ENCODE assay signal across 8 cellular contexts in the genomic region with DNA sequence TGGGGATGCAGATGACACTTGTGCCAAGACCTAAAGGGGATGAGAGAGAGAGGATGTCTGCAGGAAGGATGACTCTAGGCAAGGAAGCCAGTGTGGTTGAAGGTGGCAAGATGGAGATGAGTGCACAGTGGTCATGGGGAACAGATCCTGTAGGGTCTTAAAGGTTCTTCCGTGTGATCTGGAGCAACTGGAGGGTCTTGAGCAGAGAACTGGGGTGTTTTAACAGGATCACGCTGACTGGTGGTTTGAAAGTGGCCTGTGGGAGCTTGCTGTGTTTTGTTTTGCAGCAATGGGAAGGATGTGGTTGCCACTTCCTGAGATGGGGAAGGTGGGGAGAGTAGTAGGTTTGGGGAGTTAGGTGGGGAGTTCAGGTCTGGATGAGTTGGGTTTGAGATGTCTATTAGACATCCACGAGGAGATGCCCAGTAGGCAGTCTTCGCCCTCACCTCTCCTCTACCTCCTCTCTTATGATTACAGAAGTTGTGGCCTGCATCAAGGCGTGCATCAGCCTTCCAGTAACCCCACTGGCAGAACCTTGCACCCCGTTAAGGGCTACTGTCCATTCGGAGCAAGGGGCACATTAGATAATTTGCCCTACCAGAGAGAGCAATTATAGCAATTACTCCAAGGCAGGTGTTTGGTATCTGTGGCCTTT. TPM values are rescaled to one million over a fixed set of nuclear protein-coding genes. Genes with fewer than 3 reads are reported as not detected.
DNase-seq lines count a peak whose midpoint lies in the region; ATAC-seq and TF ChIP-seq lines count a peak whose summit lies in the region.

No MANE protein-coding gene starts in this region.

- H3K27ac Mint-ChIP-seq in CD14-positive monocyte (peak overlapping the region in 4 of 7 donors; percentile 46 to 78 (median 64)), neural crest cell (ENCODE audit: unreplicated experiment) (no peak overlapping the region)

- ATAC-seq in GM21447 (IDR thresholded peaks at IDR 0.05; ENCODE audit: unreplicated experiment) (no peak), GM21360 (IDR thresholded peaks at IDR 0.05; ENCODE audit: unreplicated experiment) (no peak)

- peaks cover 14 to 16% of the 10 kb centered on the region in 2 donors for H3K36me3 Mint-ChIP-seq in CD14-positive monocyte
- no peaks in the 10 kb centered on the region for H3K36me3 Mint-ChIP-seq in neural crest cell (ENCODE audit: low read depth)

- no peaks in the 10 kb centered on the region for H3K9me3 ChIP-seq in MG63

- no peaks in the 10 kb centered on the region; the same call in 1 of the 2 replicates for H3K36me3 ChIP-seq in MG63

- peak overlapping the region; percentile 95 to 97 for H3K4me3 Mint-ChIP-seq in CD14-positive monocyte
- H3K4me3 Mint-ChIP-seq in neural crest cell: peak overlapping the region; percentile 88

- H3K4me3 ChIP-seq in MG63 (peak overlapping the region; percentile 74), dorsolateral prefrontal cortex (peak overlapping the region in 48 of 59 donors; percentile 59 to 92 (median 80))

- peaks cover 56% of the 10 kb centered on the region for H3K4me1 Mint-ChIP-seq in CD14-positive monocyte
- peaks cover 6% of the 10 kb centered on the region for H3K4me1 Mint-ChIP-seq in neural crest cell

- no peak for DNase-seq in CD14-positive monocyte (ENCODE audit: low spot score)
- no peak for DNase-seq in MG63
- DNase-seq in dorsolateral prefrontal cortex: no peak
- DNase-seq in neural crest cell (ENCODE audit: low read depth, low spot score): no peak
- DNase-seq in erythroblast (lab: John Stamatoyannopoulos, UW): no peak
- DNase-seq in NCI-H2107 (lab: John Stamatoyannopoulos, UW): no peak

- intact Hi-C loops in CD14-positive monocyte (cut with micrococcal nuclease): loop anchor here (5.0 to 10.0 kb wide), 2 partner anchors 53 to 90 kb away; partner anchors contain the start of genes FAM47E (in 1 of the 2) and SCARB2 (in 1 of the 2)
- intact Hi-C loops in dorsolateral prefrontal cortex (cut with DNase I): loop anchor here (5.0 to 10.0 kb wide), 2 partner anchors 90 to 118 kb away; partner anchors contain the start of gene SCARB2 (in 1 of the 2)

- TF ChIP-seq CTCF in CD14-positive monocyte (IDR thresholded peaks at IDR 0.05): no peak
- TF ChIP-seq CTCF in dorsolateral prefrontal cortex (IDR thresholded peaks at IDR 0.05 in 54 of 56, conservative IDR thresholded peaks at IDR 0.05 in 2 of 56; ENCODE audit: low read depth in 1 of 56, partially characterized antibody in 56 of 56): no peak
- TF ChIP-seq CTCF in neural crest cell (conservative IDR thresholded peaks at IDR 0.05): no peak

- no peaks in the 10 kb centered on the region for H3K9me3 Mint-ChIP-seq in CD14-positive monocyte
- H3K9me3 Mint-ChIP-seq in neural crest cell: no peaks in the 10 kb centered on the region

- H3K27ac ChIP-seq in dorsolateral prefrontal cortex: peak overlapping the region in 11 of 59 donors; percentile 33 to 82 (median 67)

- H3K27me3 ChIP-seq in MG63 (no peaks in the 10 kb centered on the region), dorsolateral prefrontal cortex (no peaks in the 10 kb centered on the region)

- H3K27me3 Mint-ChIP-seq in CD14-positive monocyte (ENCODE audit: low read depth in 3 of 3): peaks cover 0 to 1% (median 0%) of the 10 kb centered on the region in 3 donors
- H3K27me3 Mint-ChIP-seq in neural crest cell (ENCODE audit: low read depth): peaks cover 42% of the 10 kb centered on the region

- TF ChIP-seq POLR2A in erythroblast (IDR thresholded peaks at IDR 0.05; ENCODE audit: low read length): no peak

RNA-seq across cellular contexts. Expression of gene STBD1, which starts 1.4 kb away (rescaled TPM):
- polyA plus RNA-seq in CD14-positive monocyte: 1 to 10 TPM; 1.2 to 1.5 TPM
- total RNA-seq in MG63 (2014; rRNA removed; shearing (Covaris generic); ENCODE audit: low replicate concordance): 0.13 TPM in 1 of 2 replicates, not detected in the other
- total RNA-seq in dorsolateral prefrontal cortex (1 to 10 TPM; 1.1 to 7.0 (median 3.3) TPM), neural crest cell (0.47 and 0.57 TPM in 2 replicates)

RNA-seq across cellular contexts. Expression of gene FAM47E, which starts 53.6 kb away (rescaled TPM):
- polyA plus RNA-seq in CD14-positive monocyte: not detected
- total RNA-seq in MG63 (2014; rRNA removed; shearing (Covaris generic); ENCODE audit: low replicate concordance): 0.16 TPM in 1 of 2 replicates, not detected in the other
- 10 to 100 TPM in 118 of 120 experiments, 1 to 10 TPM in 2; 7.2 to 35.1 (median 21.0) TPM for total RNA-seq in dorsolateral prefrontal cortex
- total RNA-seq in neural crest cell: 1.4 and 1.6 TPM in 2 replicates
